Comparison of ENCODE assay signal across 15 cellular contexts in the genomic region with DNA sequence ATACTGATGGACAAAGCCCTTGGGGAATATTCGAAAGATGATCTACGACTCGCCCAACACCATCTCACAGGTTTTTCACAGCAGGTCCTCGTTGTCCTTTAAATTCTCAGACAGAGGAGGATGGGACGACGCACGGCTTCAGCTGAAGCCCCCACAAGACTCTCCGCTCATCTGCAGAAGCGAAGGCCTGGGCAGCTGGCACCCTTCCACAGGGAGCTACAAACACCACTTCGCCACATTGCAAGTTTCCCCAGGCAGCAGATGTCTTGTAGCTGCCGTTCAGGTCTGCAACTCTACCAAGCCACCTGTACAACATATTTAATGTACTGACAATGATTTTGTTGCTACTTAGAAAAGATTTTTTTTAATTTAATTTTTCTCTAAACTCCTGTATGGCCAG.
DNase-seq lines count a peak whose midpoint lies in the region; ATAC-seq and TF ChIP-seq lines count a peak whose summit lies in the region.
"Had no signal": no experiment of that assay in that cellular context is flagged by ENCODE, and none has a peak within 500 bp of the region (broad histone marks: within the 10 kb centered on the region; RNA-seq: fewer than 3 reads in every experiment).

No MANE protein-coding gene starts in this region.

- H3K36me3 ChIP-seq in OCI-LY3 (replicated peaks; ENCODE audit: low read depth, low read length): peaks cover 27% of the 10 kb centered on the region
- H3K36me3 ChIP-seq in upper lobe of right lung: no peaks in the 10 kb centered on the region

- H3K4me3 ChIP-seq in OCI-LY3 (ENCODE audit: low read length) (peak overlapping the region; percentile 60), upper lobe of right lung (no peak overlapping the region)

- no peaks in the 10 kb centered on the region for H3K79me2 ChIP-seq in OCI-LY3 (ENCODE audit: low read length)

- peaks cover 14% of the 10 kb centered on the region for H3K9me3 ChIP-seq in OCI-LY3 (ENCODE audit: insufficient read depth, low read length)
- H3K9me3 ChIP-seq in upper lobe of right lung: no peaks in the 10 kb centered on the region

- H3K4me3 Mint-ChIP-seq in activated T-cell treated with anti-CD3 and anti-CD28 coated beads, Interleukin-2, amount 50 U/mL, for 24 hours: no peak overlapping the region
- H3K4me3 Mint-ChIP-seq: B cell; CD4-positive, alpha-beta T cell; T-helper 17 cell had no signal

- TF ChIP-seq CTCF in OCI-LY3 (IDR thresholded peaks at IDR 0.05; ENCODE audit: low read depth, low read length) (no peak), upper lobe of right lung (IDR thresholded peaks at IDR 0.05) (no peak)

- H3K27me3 Mint-ChIP-seq in activated T-cell treated with anti-CD3 and anti-CD28 coated beads, Interleukin-2, amount 50 U/mL, for 24 hours: peaks cover 9% of the 10 kb centered on the region
- H3K27me3 Mint-ChIP-seq: B cell; CD4-positive, alpha-beta T cell had no signal

- H3K27me3 ChIP-seq in OCI-LY3 (ENCODE audit: low read depth, low read length) (no peaks in the 10 kb centered on the region), upper lobe of right lung (no peaks in the 10 kb centered on the region)

- intact Hi-C loops in upper lobe of right lung (cut with DNase I): no loop called here

- H3K4me1 ChIP-seq in OCI-LY3 (ENCODE audit: low read length) (peaks cover 68% of the 10 kb centered on the region), upper lobe of right lung (no peaks in the 10 kb centered on the region)

- H3K4me2 ChIP-seq in OCI-LY3 (ENCODE audit: low read length): peak overlapping the region; percentile 83

- H3K27ac ChIP-seq in OCI-LY3 (ENCODE audit: low read length) (peak overlapping the region; percentile 95), upper lobe of right lung (no peak overlapping the region)

- DNase-seq in ELF-1 (ENCODE audit: low read depth, low spot score) (peak; percentile 26), NCI-H1694 (lab: John Stamatoyannopoulos, UW) (peak; percentile 38), iPS-NIHi7 (ENCODE audit: extremely low spot score) (peak; percentile 20), NCI-H1105 (lab: John Stamatoyannopoulos, UW) (no peak), upper lobe of right lung (no peak)
- no peak for DNase-seq in activated T-cell treated with anti-CD3 and anti-CD28 coated beads, Interleukin-2, amount 50 U/mL, for 24 hours
- DNase-seq: CD4-positive, alpha-beta T cell; DMS79; NCI-H1417 treated with DMSO at 0.1 percent for 48 hours; NCI-H2081 treated with DMSO at 0.1 percent for 48 hours; OCI-M1; SHP77 treated with DMSO at 0.1 percent for 48 hours; T-helper 17 cell had no signal

- H4K20me1 ChIP-seq in OCI-LY3 (ENCODE audit: insufficient read depth, low read length): no peaks in the 10 kb centered on the region

- peaks cover 25% of the 10 kb centered on the region for H3K4me1 Mint-ChIP-seq in activated T-cell treated with anti-CD3 and anti-CD28 coated beads, Interleukin-2, amount 50 U/mL, for 24 hours (ENCODE audit: low read depth)
- H3K4me1 Mint-ChIP-seq: B cell, T-helper 17 cell had no signal

- no peak for ATAC-seq in upper lobe of right lung
- ATAC-seq: T-helper 17 cell had no signal

- H3K27ac Mint-ChIP-seq in activated T-cell treated with anti-CD3 and anti-CD28 coated beads, Interleukin-2, amount 50 U/mL, for 24 hours: no peak overlapping the region
- H3K27ac Mint-ChIP-seq: B cell; CD4-positive, alpha-beta T cell; T-helper 17 cell had no signal

- no peaks in the 10 kb centered on the region for H3K36me3 Mint-ChIP-seq in activated T-cell treated with anti-CD3 and anti-CD28 coated beads, Interleukin-2, amount 50 U/mL, for 24 hours (ENCODE audit: low read depth)

- H2AFZ ChIP-seq in OCI-LY3 (ENCODE audit: low read depth, low read length): no peak overlapping the region

- peak overlapping the region; percentile 83 for H3K9ac ChIP-seq in OCI-LY3 (ENCODE audit: low read length)

- H3K9me3 Mint-ChIP-seq in activated T-cell treated with anti-CD3 and anti-CD28 coated beads, Interleukin-2, amount 50 U/mL, for 24 hours: peaks cover 6% of the 10 kb centered on the region
- H3K9me3 Mint-ChIP-seq: CD4-positive, alpha-beta T cell had no signal

Comparison
In these comparisons a context has a peak if more than half of its experiments do, and no peak if none do; other contexts are left out.
1. DNase-seq: peak in ELF-1 (single experiment), NCI-H1694 (single experiment) and iPS-NIHi7 (single experiment); none in NCI-H1105 (single experiment), upper lobe of right lung (single experiment) and activated T-cell treated with anti-CD3 and anti-CD28 coated beads, Interleukin-2, amount 50 U/mL, for 24 hours (single experiment).